ENCODE assay signal across 23 cellular contexts in the genomic region with DNA sequence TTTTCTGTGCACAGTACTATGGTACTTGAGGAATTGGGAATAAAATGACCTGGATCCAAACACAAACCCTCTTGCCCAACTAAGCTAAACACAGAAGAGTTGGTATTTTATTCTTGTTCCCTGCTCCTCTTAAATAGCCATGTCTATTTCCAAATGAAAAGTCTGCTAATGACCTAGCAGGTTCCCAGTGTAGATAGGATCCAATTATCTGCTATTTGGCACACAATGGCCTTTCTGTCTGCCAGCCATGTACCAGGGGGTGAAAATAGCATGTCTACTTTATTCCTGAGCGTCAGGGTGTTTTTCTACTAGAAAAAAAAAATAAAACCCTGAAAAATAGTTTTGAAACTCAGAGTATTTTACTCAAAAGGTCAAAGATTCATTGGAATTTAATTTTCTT.
DNase-seq lines count a peak whose midpoint lies in the region; ATAC-seq lines count a peak whose summit lies in the region.
"Had no signal": no experiment of that assay in that cellular context is flagged by ENCODE, and none has a peak within 500 bp of the region (broad histone marks: within the 10 kb centered on the region; RNA-seq: fewer than 3 reads in every experiment).

No MANE protein-coding gene starts in this region.

- peak; percentile 41 for DNase-seq in COLO829 (ENCODE audit: low spot score)
- peak; percentile 82 for DNase-seq in NCI-H1105 treated with DMSO at 0.1 percent for 48 hours (lab: John Stamatoyannopoulos, UW)
- peak; percentile 64 for DNase-seq in NCI-H82 (lab: John Stamatoyannopoulos, UW)
- no peak for DNase-seq in left cardiac atrium
- DNase-seq in activated naive CD8-positive, alpha-beta T cell treated with anti-CD3 and anti-CD28 coated beads for 36 hours = no peak
- no peak for DNase-seq in OCI-M1 (lab: John Stamatoyannopoulos, UW)
- DNase-seq: activated CD4-positive, alpha-beta T cell treated with anti-CD3 and anti-CD28 coated beads, Interleukin-2, amount 50 U/mL, for 1 hour; cortex of kidney; EL; KG1; naive thymus-derived CD8-positive, alpha-beta T cell; NCI-H2171 treated with DMSO at 0.1 percent for 48 hours; pancreas; SK-N-SH; stimulated activated CD4-positive, alpha-beta T cell treated with anti-CD3 and anti-CD28 coated beads, Interleukin-15, amount 100 ng/mL, for 24 hours; upper lobe of left lung had no signal

- H3K27me3 Mint-ChIP-seq in activated naive CD8-positive, alpha-beta T cell treated with anti-CD3 and anti-CD28 coated beads for 36 hours = no peaks in the 10 kb centered on the region
- H3K27me3 Mint-ChIP-seq: activated T-helper 17 cell treated with anti-CD3 and anti-CD28 coated beads, Interleukin-2, amount 50 U/mL, for 72 hours; naive thymus-derived CD8-positive, alpha-beta T cell had no signal

- no peak overlapping the region for H3K4me3 Mint-ChIP-seq in activated naive CD8-positive, alpha-beta T cell treated with anti-CD3 and anti-CD28 coated beads for 36 hours
- H3K4me3 Mint-ChIP-seq: activated T-helper 17 cell treated with anti-CD3 and anti-CD28 coated beads, Interleukin-2, amount 50 U/mL, for 72 hours; HFFc6; naive thymus-derived CD8-positive, alpha-beta T cell; T-helper 2 cell treated with Interferon-gamma antibody and Interleukin-4, amounts not matched to agents 5 μg/mL and 100 μg/mL, for 36 hours had no signal

- H3K9me3 Mint-ChIP-seq in activated naive CD8-positive, alpha-beta T cell treated with anti-CD3 and anti-CD28 coated beads for 36 hours = no peaks in the 10 kb centered on the region
- H3K9me3 Mint-ChIP-seq: activated T-helper 17 cell treated with anti-CD3 and anti-CD28 coated beads, Interleukin-2, amount 50 U/mL, for 72 hours; HFFc6; T-helper 2 cell treated with Interferon-gamma antibody and Interleukin-4, amounts not matched to agents 5 μg/mL and 100 μg/mL, for 36 hours had no signal

- H3K4me1 Mint-ChIP-seq in activated naive CD8-positive, alpha-beta T cell treated with anti-CD3 and anti-CD28 coated beads for 36 hours = no peaks in the 10 kb centered on the region
- H3K4me1 Mint-ChIP-seq: activated T-helper 17 cell treated with anti-CD3 and anti-CD28 coated beads, Interleukin-2, amount 50 U/mL, for 72 hours; naive thymus-derived CD8-positive, alpha-beta T cell had no signal

- peak; percentile 66 to 70 for ATAC-seq in left cardiac atrium
- ATAC-seq in HG03460 (IDR thresholded peaks at IDR 0.05; ENCODE audit: unreplicated experiment) = no peak
- no peak for ATAC-seq in HG02870 (IDR thresholded peaks at IDR 0.05; ENCODE audit: unreplicated experiment)
- ATAC-seq: activated naive CD4-positive, alpha-beta T cell treated with anti-CD3 and anti-CD28 coated beads, Interleukin-2, amount 50 U/mL, for 72 hours; activated T-helper 17 cell treated with anti-CD3 and anti-CD28 coated beads, Interleukin-2, amount 50 U/mL, for 72 hours; naive thymus-derived CD8-positive, alpha-beta T cell; pancreas; sciatic nerve had no signal

- no peak overlapping the region for H3K27ac Mint-ChIP-seq in activated naive CD8-positive, alpha-beta T cell treated with anti-CD3 and anti-CD28 coated beads for 36 hours
- H3K27ac Mint-ChIP-seq: activated naive CD4-positive, alpha-beta T cell treated with anti-CD3 and anti-CD28 coated beads, Interleukin-2, amount 50 U/mL, for 72 hours; activated T-helper 17 cell treated with anti-CD3 and anti-CD28 coated beads, Interleukin-2, amount 50 U/mL, for 72 hours; HFFc6; naive thymus-derived CD8-positive, alpha-beta T cell; T-helper 2 cell treated with Interferon-gamma antibody and Interleukin-4, amounts not matched to agents 5 μg/mL and 100 μg/mL, for 36 hours had no signal

- H3K36me3 Mint-ChIP-seq in activated naive CD8-positive, alpha-beta T cell treated with anti-CD3 and anti-CD28 coated beads for 36 hours = no peaks in the 10 kb centered on the region
- H3K36me3 Mint-ChIP-seq: activated naive CD4-positive, alpha-beta T cell treated with anti-CD3 and anti-CD28 coated beads, Interleukin-2, amount 50 U/mL, for 72 hours; naive thymus-derived CD8-positive, alpha-beta T cell had no signal

- intact Hi-C loops in left cardiac atrium (cut with DNase I) = no loop called here

Comparison
In these comparisons a context has a peak if more than half of its experiments do, and no peak if none do; other contexts are left out.
1. DNase-seq: peak in COLO829 (single experiment), NCI-H1105 treated with DMSO at 0.1 percent for 48 hours (single experiment) and NCI-H82 (single experiment); none in left cardiac atrium (single experiment), activated naive CD8-positive, alpha-beta T cell treated with anti-CD3 and anti-CD28 coated beads for 36 hours (single experiment) and OCI-M1 (single experiment).
2. ATAC-seq: peak in left cardiac atrium (2 of 2); none in HG03460 (single experiment) and HG02870 (single experiment).